ENCODE assay signal across 11 cellular contexts in genomic region chr7:36047254-36047653, GRCh38.
DNase-seq lines count a peak whose midpoint lies in the region; ATAC-seq and TF ChIP-seq lines count a peak whose summit lies in the region.
"Had no signal": no experiment of that assay in that cellular context is flagged by ENCODE, and none has a peak within 500 bp of the region (broad histone marks: within the 10 kb centered on the region; RNA-seq: fewer than 3 reads in every experiment).

No MANE protein-coding gene starts in this region.

- H4K20me1 ChIP-seq in DND-41 (ENCODE audit: insufficient read depth, low read length) (no peaks in the 10 kb centered on the region), SU-DHL-6 (ENCODE audit: low read depth, low read length) (no peaks in the 10 kb centered on the region)

- H3K9ac ChIP-seq in DND-41 (ENCODE audit: low read depth, low read length) (no peak overlapping the region), SU-DHL-6 (ENCODE audit: low read length) (no peak overlapping the region)

- 0 out of 3 replicates have a peak, but pooled peaks have one; percentile 47 for ATAC-seq in DND-41 (ENCODE audit: insufficient read depth, low read depth)
- ATAC-seq in HG02840 (IDR thresholded peaks at IDR 0.05; ENCODE audit: low FRiP score, unreplicated experiment), result no peak

- no peak overlapping the region for H3K4me3 ChIP-seq in DND-41 (ENCODE audit: low read depth in 1 of 2, low read length in 2 of 2)
- H3K4me3 ChIP-seq in SU-DHL-6 (ENCODE audit: insufficient read depth, low read length, poor library complexity, severe bottlenecking), result no peak overlapping the region
- H3K4me3 ChIP-seq: sigmoid colon had no signal

- H3K4me2 ChIP-seq in DND-41 (ENCODE audit: insufficient read depth, low read length), result no peak overlapping the region
- no peak overlapping the region for H3K4me2 ChIP-seq in SU-DHL-6 (ENCODE audit: low read depth, low read length, poor library complexity, severe bottlenecking)

- H3K79me2 ChIP-seq in DND-41 (ENCODE audit: insufficient read depth, low read length), result no peaks in the 10 kb centered on the region
- no peaks in the 10 kb centered on the region for H3K79me2 ChIP-seq in SU-DHL-6 (ENCODE audit: insufficient read depth, low read length)

- no peak overlapping the region for H3K27ac ChIP-seq in DND-41 (ENCODE audit: low read length)
- no peak overlapping the region for H3K27ac ChIP-seq in SU-DHL-6 (ENCODE audit: low read depth, low read length)

- DNase-seq in DND-41 (no peak), Kasumi-1 (lab: John Stamatoyannopoulos, UW) (peak; percentile 11 to 19), myocyte (ENCODE audit: low read depth) (peak; percentile 38), NCI-H1417 treated with DMSO at 0.1 percent for 48 hours (lab: John Stamatoyannopoulos, UW) (no peak), DMS153 treated with DMSO at 0.1 percent for 48 hours (lab: John Stamatoyannopoulos, UW; ENCODE audit: unreplicated experiment) (no peak), posterior vena cava (ENCODE audit: low spot score) (no peak)
- DNase-seq: activated T-cell treated with anti-CD3 and anti-CD28 coated beads for 4 hours, SW 1271 had no signal

- H3K9me3 ChIP-seq in DND-41 (ENCODE audit: insufficient read depth, low read length, severe bottlenecking) (no peaks in the 10 kb centered on the region), SU-DHL-6 (ENCODE audit: insufficient read depth, low read length) (no peaks in the 10 kb centered on the region)
- H3K9me3 ChIP-seq: sigmoid colon had no signal

- TF ChIP-seq CTCF in DND-41 (IDR thresholded peaks at IDR 0.05; ENCODE audit: borderline replicate concordance, extremely low read depth, low read length, poor library complexity, severe bottlenecking) (peak; percentile 31), SU-DHL-6 (IDR thresholded peaks at IDR 0.05; ENCODE audit: insufficient read depth, low read length, poor library complexity, severe bottlenecking) (peak; percentile 17)

- no peaks in the 10 kb centered on the region for H3K36me3 ChIP-seq in DND-41 (ENCODE audit: insufficient read depth, low read length)
- no peaks in the 10 kb centered on the region for H3K36me3 ChIP-seq in SU-DHL-6 (ENCODE audit: low read length)
- H3K36me3 ChIP-seq: sigmoid colon had no signal

- no peaks in the 10 kb centered on the region for H3K9me2 ChIP-seq in SU-DHL-6 (replicated peaks; ENCODE audit: insufficient read depth, low read length)

- no peaks in the 10 kb centered on the region for H3K27me3 ChIP-seq in DND-41 (ENCODE audit: insufficient read depth, low read length, poor library complexity)
- no peaks in the 10 kb centered on the region for H3K27me3 ChIP-seq in SU-DHL-6 (ENCODE audit: low read length)
- H3K27me3 ChIP-seq: sigmoid colon had no signal

- intact Hi-C loops in posterior vena cava (cut with DNase I), result loop anchor here in 1 of 2 donors (10.0 kb wide), 1 partner anchor 168 kb away; no protein-coding TSS in a partner anchor

- H2AFZ ChIP-seq in DND-41 (ENCODE audit: low read depth, low read length), result no peak overlapping the region
- H2AFZ ChIP-seq in SU-DHL-6 (ENCODE audit: low read depth, low read length, severe bottlenecking), result no peak overlapping the region

- H3K4me1 ChIP-seq in DND-41 (ENCODE audit: insufficient read depth, low read length), result no peaks in the 10 kb centered on the region

- H3F3A ChIP-seq in SU-DHL-6 (ENCODE audit: insufficient read depth), result no peaks in the 10 kb centered on the region

Comparison
In these comparisons a context has a peak if more than half of its experiments do, and no peak if none do; other contexts are left out.
1. DNase-seq: peak in Kasumi-1 (2 of 2) and myocyte (single experiment); none in DND-41 (single experiment), NCI-H1417 treated with DMSO at 0.1 percent for 48 hours (single experiment), DMS153 treated with DMSO at 0.1 percent for 48 hours (single experiment) and posterior vena cava (single experiment).